Comparison of ENCODE assay signal across 12 cellular contexts in the genomic region with DNA sequence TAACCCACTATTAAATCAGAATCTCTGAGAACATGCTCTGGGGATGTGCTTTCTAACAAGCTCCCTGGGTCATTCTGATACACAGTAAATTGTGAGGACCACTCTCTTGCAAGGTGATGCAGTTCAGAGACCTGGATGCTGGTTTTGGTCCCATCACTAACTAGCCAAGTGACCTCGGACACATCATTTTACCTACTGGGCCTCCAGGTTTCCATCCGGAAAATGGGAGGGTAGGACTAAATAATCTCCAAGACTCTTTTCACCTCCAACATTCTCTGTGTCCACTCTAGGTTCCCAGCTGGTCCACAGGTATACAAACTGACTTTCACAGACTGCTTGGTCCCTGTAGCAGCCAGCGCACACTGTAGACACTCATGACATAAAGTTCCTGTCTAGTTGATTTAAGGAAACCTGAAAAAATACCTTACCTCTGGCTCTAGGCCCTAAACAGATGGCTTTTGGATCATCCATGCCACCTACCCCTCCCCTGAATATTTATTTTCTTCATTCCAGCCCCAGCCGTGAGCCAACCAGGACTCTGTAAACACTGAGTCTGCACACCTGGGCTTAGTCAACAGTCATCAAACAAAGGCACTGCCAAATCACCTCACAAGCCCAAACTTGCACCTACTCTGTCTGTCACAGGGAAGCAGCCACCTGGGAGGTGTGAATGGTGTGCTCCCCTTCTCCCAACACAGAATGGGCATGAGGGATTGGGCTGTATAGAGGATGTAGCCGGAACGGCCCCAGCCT. TPM values are rescaled to one million over a fixed set of nuclear protein-coding genes. Genes with fewer than 3 reads are reported as not detected.
A peak's percentile ranks its signal among the peaks of the same experiment; 100 is the strongest.
DNase-seq lines count a peak whose midpoint lies in the region; ATAC-seq, FAIRE-seq and TF ChIP-seq lines count a peak whose summit lies in the region.
"Had no signal": no experiment of that assay in that cellular context is flagged by ENCODE, and none has a peak within 500 bp of the region (broad histone marks: within the 10 kb centered on the region; RNA-seq: fewer than 3 reads in every experiment).

No MANE protein-coding gene starts in this region.

- CTCF ChIA-PET in PC-9 (lab: Charles Lee), result interaction anchor here (0.6 to 1.6 kb wide), 2 partner anchors 27 to 47 kb away, joined by 4 to 6 read pairs; no protein-coding TSS in a partner anchor
- CTCF ChIA-PET in A673 (lab: Charles Lee), result no interaction called here

- no peak for TF ChIP-seq POLR2A in tibial nerve (IDR thresholded peaks at IDR 0.05)

- no peaks in the 10 kb centered on the region for H3K36me3 ChIP-seq in PC-9 (ENCODE audit: low read depth)
- no peaks in the 10 kb centered on the region for H3K36me3 ChIP-seq in kidney (ENCODE audit: control insufficient read depth in 1 of 2, insufficient read depth in 2 of 2, low read length in 2 of 2)
- H3K36me3 ChIP-seq in tibial nerve, result no peaks in the 10 kb centered on the region
- H3K36me3 ChIP-seq in A673 (ENCODE audit: insufficient read depth, low read length, poor library complexity, severe bottlenecking), result no peaks in the 10 kb centered on the region

- FAIRE-seq in kidney (lab: Jason Lieb, UNC), result no peak

- 87% methylated on average over 6 of the region's 6 CpGs for WGBS in tibial nerve, 2 donors

- no peaks in the 10 kb centered on the region for H3K9me2 ChIP-seq in PC-9 (ENCODE audit: insufficient read depth)

- H4K20me1 ChIP-seq in PC-9 (ENCODE audit: insufficient read depth), result no peaks in the 10 kb centered on the region

- ATAC-seq in HG02870 (IDR thresholded peaks at IDR 0.05; ENCODE audit: unreplicated experiment) (no peak), HG03108 (IDR thresholded peaks at IDR 0.05; ENCODE audit: unreplicated experiment) (no peak), HG02938 (IDR thresholded peaks at IDR 0.05; ENCODE audit: unreplicated experiment) (no peak)

- 0 out of 2 replicates have a peak, but pooled peaks cover 4% of the 10 kb centered on the region for H3K79me2 ChIP-seq in PC-9 (ENCODE audit: low read depth)

- H3K9me3 ChIP-seq in PC-9 (ENCODE audit: insufficient read depth, low read depth) (no peaks in the 10 kb centered on the region), kidney (ENCODE audit: control insufficient read depth in 1 of 2, low read length in 2 of 2) (no peaks in the 10 kb centered on the region), tibial nerve (no peaks in the 10 kb centered on the region), A673 (ENCODE audit: low read depth, low read length, poor library complexity, severe bottlenecking) (no peaks in the 10 kb centered on the region)

- H3F3A ChIP-seq in PC-9 (ENCODE audit: insufficient read depth, low read depth), result peaks cover 40% of the 10 kb centered on the region

- peak overlapping the region; percentile 51 for H3K4me2 ChIP-seq in PC-9

- TF ChIP-seq CTCF in PC-9 (conservative IDR thresholded peaks at IDR 0.05), result no peak
- no peak for TF ChIP-seq CTCF in kidney (IDR thresholded peaks at IDR 0.05; ENCODE audit: borderline replicate concordance, extremely low read depth, insufficient read depth)
- TF ChIP-seq CTCF in tibial nerve (IDR thresholded peaks at IDR 0.05), result no peak
- no peak for TF ChIP-seq CTCF in A673 (conservative IDR thresholded peaks at IDR 0.05; ENCODE audit: low read depth, low read length)

- no peak overlapping the region for H3K9ac ChIP-seq in kidney (ENCODE audit: low read length in 2 of 2)

- POLR2A ChIA-PET in PC-9 (lab: Charles Lee; ENCODE audit: unreplicated experiment), result interaction anchor here (0.6 to 0.7 kb wide), 4 partner anchors 8 to 731 kb away, joined by 3 to 4 read pairs (median 3); no protein-coding TSS in a partner anchor
- POLR2A ChIA-PET in A673 (lab: Charles Lee; ENCODE audit: low non-redundant PET), result no interaction called here

- H3K27me3 ChIP-seq in PC-9 (ENCODE audit: insufficient read depth, low read depth), result no peaks in the 10 kb centered on the region
- H3K27me3 ChIP-seq in tibial nerve, result no peaks in the 10 kb centered on the region
- H3K27me3 ChIP-seq in A673 (replicated peaks; ENCODE audit: insufficient read depth, low read depth, low read length, poor library complexity), result no peaks in the 10 kb centered on the region

- no peak for TF ChIP-seq EP300 in tibial nerve (IDR thresholded peaks at IDR 0.05)

- H3K4me3 ChIP-seq in PC-9 (no peak overlapping the region), kidney (ENCODE audit: low read length in 2 of 2) (no peak overlapping the region), tibial nerve (no peak overlapping the region), A673 (ENCODE audit: low read depth, low read length, poor library complexity, severe bottlenecking) (no peak overlapping the region)

- DNase-seq in NCI-H146 (lab: John Stamatoyannopoulos, UW), result peak; percentile 97
- DNase-seq in PC-9, result peak; percentile 65 to 81
- DNase-seq in kidney, result no peak
- DNase-seq in tibial nerve (ENCODE audit: low spot score in 2 of 2), result no peak
- no peak for DNase-seq in A673 (ENCODE audit: low spot score)
- DNase-seq: activated naive CD4-positive, alpha-beta T cell treated with anti-CD3 and anti-CD28 coated beads, Interleukin-2, amount 50 U/mL, for 16 hours; GF-D8; MV-4-11; stimulated activated CD4-positive, alpha-beta T cell treated with anti-CD3 and anti-CD28 coated beads, Interleukin-15, amount 100 ng/mL, for 24 hours had no signal

- no peak overlapping the region for H2AFZ ChIP-seq in PC-9

- intact Hi-C loops in PC-9 (cut with micrococcal nuclease; ENCODE audit: unreplicated experiment), result loop anchor here (5.0 kb wide), 1 partner anchor 39 kb away; no protein-coding TSS in a partner anchor
- intact Hi-C loops in kidney (cut with DNase I), result no loop called here
- intact Hi-C loops in A673 (cut with micrococcal nuclease; ENCODE audit: unreplicated experiment), result no loop called here

- H3K4me1 ChIP-seq in PC-9 (replicated peaks; ENCODE audit: insufficient read depth), result peaks cover 67% of the 10 kb centered on the region
- H3K4me1 ChIP-seq in kidney (ENCODE audit: control insufficient read depth in 1 of 2, insufficient read depth in 1 of 2, low read depth in 1 of 2, low read length in 2 of 2), result peaks cover 64 to 69% of the 10 kb centered on the region in 2 donors
- H3K4me1 ChIP-seq in tibial nerve, result peaks cover 6 to 95% (median 77%) of the 10 kb centered on the region in 4 donors
- peaks cover 28% of the 10 kb centered on the region for H3K4me1 ChIP-seq in A673 (ENCODE audit: insufficient read depth, low read length, poor library complexity, severe bottlenecking)

- BruUV-seq in PC-9 (replicated peaks; lab: Mats Ljungman, UMichigan) (no TSS peak), A673 (replicated peaks; lab: Mats Ljungman, UMichigan) (no TSS peak)

- peak overlapping the region; percentile 22 for H3K27ac ChIP-seq in PC-9
- H3K27ac ChIP-seq in kidney (ENCODE audit: low read depth in 2 of 2, low read length in 2 of 2), result peak overlapping the region; percentile 13 to 48
- peak overlapping the region in 3 of 4 donors; percentile 36 to 96 (median 89) for H3K27ac ChIP-seq in tibial nerve
- H3K27ac ChIP-seq in A673 (ENCODE audit: low read depth, low read length, poor library complexity, severe bottlenecking), result no peak overlapping the region

RNA-seq across cellular contexts. Expression of gene MRPS23, which starts 51.3 kb away (rescaled TPM):
- total RNA-seq in PC-9 (2021) (49.7 and 50.3 TPM in 2 replicates), kidney (40.2 TPM), tibial nerve (10 to 100 TPM in 2 of 4 donors, 1 to 10 TPM in 2; 8.0 to 20.1 (median 9.0) TPM), A673 (2021) (94.2 and 100 TPM in 2 replicates)
- 75.3 TPM for polyA plus RNA-seq in kidney (ENCODE audit: insufficient read depth, low read depth, low replicate concordance)

RNA-seq across cellular contexts. Expression of gene CUEDC1, which starts 54.0 kb away (rescaled TPM):
- 60.7 and 61.4 TPM in 2 replicates for total RNA-seq in PC-9 (2021)
- total RNA-seq in kidney, result 52.3 TPM
- 33.0 TPM for polyA plus RNA-seq in kidney (ENCODE audit: insufficient read depth, low read depth, low replicate concordance)
- 10 to 100 TPM; 32.1 to 55.5 (median 38.8) TPM for total RNA-seq in tibial nerve
- 53.5 and 55.6 TPM in 2 replicates for total RNA-seq in A673 (2021)

Comparison
In these comparisons a context has a peak if more than half of its experiments do, and no peak if none do; other contexts are left out.
1. DNase-seq: peak in NCI-H146 (single experiment) and PC-9 (2 of 2); none in kidney (single experiment), tibial nerve (0 of 2) and A673 (single experiment).